6 cellular contexts compared by ENCODE assay signal in genomic region chr7:98697083-98697482, GRCh38.
"Had no signal": no experiment of that assay in that cellular context is flagged by ENCODE, and none has a peak within 500 bp of the region (broad histone marks: within the 10 kb centered on the region; RNA-seq: fewer than 3 reads in every experiment).

No MANE protein-coding gene starts in this region.

- ATAC-seq: GM23338, HepG2 had no signal

- DNase-seq: H9, HCEC 1CT, KG1 had no signal

- H3K27ac ChIP-seq: HL-60 had no signal

- H3K4me3 ChIP-seq: GM23338 had no signal
